ENCODE assay signal across 10 cellular contexts in genomic region chr20:4225778-4226177, GRCh38. TPM values are rescaled to one million over a fixed set of nuclear protein-coding genes. Genes with fewer than 3 reads are reported as not detected.
DNase-seq lines count a peak whose midpoint lies in the region; ATAC-seq and TF ChIP-seq lines count a peak whose summit lies in the region.
"Had no signal": no experiment of that assay in that cellular context is flagged by ENCODE, and none has a peak within 500 bp of the region (broad histone marks: within the 10 kb centered on the region; RNA-seq: fewer than 3 reads in every experiment).

No MANE protein-coding gene starts in this region.

- 1 to 4% methylated on average over 5 of the region's 5 CpGs for WGBS in GM23248 (ENCODE audit: low coverage in 1 of 2, low lambda C conversion rate in 2 of 2, missing lambda C conversion rate in 2 of 2), 2 experiments
- 23% methylated on average over 5 of the region's 5 CpGs for WGBS in esophagus muscularis mucosa

- in situ Hi-C loops in GM23248 (cut with MboI) = no loop called here

- no peak for ATAC-seq in GM21737 (IDR thresholded peaks at IDR 0.05; ENCODE audit: unreplicated experiment)

- TF ChIP-seq POLR2A in esophagus muscularis mucosa (IDR thresholded peaks at IDR 0.05; ENCODE audit: low read depth) = no peak

- H3K9me2 ChIP-seq in GM23248 (ENCODE audit: insufficient read depth) = no peaks in the 10 kb centered on the region

- no peak overlapping the region for H3K4me3 ChIP-seq in GM23248
- no peak overlapping the region for H3K4me3 ChIP-seq in skeletal muscle satellite cell (ENCODE audit: low read length)
- H3K4me3 ChIP-seq in esophagus muscularis mucosa = no peak overlapping the region
- H3K4me3 ChIP-seq: colonic mucosa had no signal

- TF ChIP-seq EP300 in esophagus muscularis mucosa (IDR thresholded peaks at IDR 0.05) = no peak

- DNase-seq in GM23248 (peak; percentile 97), SW 1271 (lab: John Stamatoyannopoulos, UW) (peak; percentile 25 to 74), foreskin melanocyte (peak; percentile 65), esophagus muscularis mucosa (ENCODE audit: extremely low spot score) (no peak), iPS-NIHi7 (ENCODE audit: extremely low spot score) (no peak)
- no peak for DNase-seq in stimulated activated CD4-positive, alpha-beta T cell treated with anti-CD3 and anti-CD28 coated beads, Interleukin-12 subunit alpha, Interleukin-12 subunit beta, amount 100 ng/mL, for 4 hours
- DNase-seq: colonic mucosa, NCI-H146 had no signal

- peak overlapping the region; percentile 54 for H3K4me2 ChIP-seq in GM23248 (ENCODE audit: unreplicated experiment)
- H3K4me2 ChIP-seq in skeletal muscle satellite cell (ENCODE audit: low read length) = peak overlapping the region; percentile 41

- no peaks in the 10 kb centered on the region for H3K9me3 ChIP-seq in GM23248 (ENCODE audit: low read depth)
- no peaks in the 10 kb centered on the region for H3K9me3 ChIP-seq in skeletal muscle satellite cell (replicated peaks; ENCODE audit: low read length)
- no peaks in the 10 kb centered on the region for H3K9me3 ChIP-seq in esophagus muscularis mucosa
- H3K9me3 ChIP-seq: colonic mucosa had no signal

- TF ChIP-seq CTCF in esophagus muscularis mucosa (IDR thresholded peaks at IDR 0.05) = no peak

- no peak overlapping the region for H2AFZ ChIP-seq in GM23248

- no peaks in the 10 kb centered on the region for H3K79me2 ChIP-seq in GM23248 (ENCODE audit: insufficient read depth)

- H3F3A ChIP-seq in GM23248 (ENCODE audit: insufficient read depth) = peaks cover 21% of the 10 kb centered on the region

- H3K27ac ChIP-seq in GM23248 (peak overlapping the region; percentile 75), esophagus muscularis mucosa (replicated peaks in 1 of 4) (no peak overlapping the region)
- H3K27ac ChIP-seq: colonic mucosa had no signal

- no peak overlapping the region for H3K9ac ChIP-seq in GM23248
- peak overlapping the region; percentile 41 for H3K9ac ChIP-seq in skeletal muscle satellite cell (ENCODE audit: low read depth, low read length)

- H4K20me1 ChIP-seq in GM23248 (ENCODE audit: insufficient read depth) = no peaks in the 10 kb centered on the region

- H3K27me3 ChIP-seq in GM23248 (replicated peaks; ENCODE audit: insufficient read depth) (no peaks in the 10 kb centered on the region), skeletal muscle satellite cell (ENCODE audit: control insufficient read depth, insufficient read depth, low read length) (peaks cover 38% of the 10 kb centered on the region), esophagus muscularis mucosa (peaks cover 0 to 30% (median 14%) of the 10 kb centered on the region in 4 donors)

- intact Hi-C loops in esophagus muscularis mucosa (cut with DNase I) = no loop called here

- H3K4me1 ChIP-seq in GM23248 (ENCODE audit: insufficient read depth) (peaks cover 42% of the 10 kb centered on the region), skeletal muscle satellite cell (ENCODE audit: control insufficient read depth, insufficient read depth, low read length) (peaks cover 32% of the 10 kb centered on the region), esophagus muscularis mucosa (peaks cover 11 to 28% (median 21%) of the 10 kb centered on the region in 4 donors)
- H3K4me1 ChIP-seq: colonic mucosa had no signal

- no peaks in the 10 kb centered on the region for H3K36me3 ChIP-seq in GM23248 (ENCODE audit: low read depth)
- no peaks in the 10 kb centered on the region for H3K36me3 ChIP-seq in skeletal muscle satellite cell (ENCODE audit: insufficient read depth, low read length)
- no peaks in the 10 kb centered on the region for H3K36me3 ChIP-seq in esophagus muscularis mucosa
- H3K36me3 ChIP-seq: colonic mucosa had no signal

RNA-seq across cellular contexts. Expression of gene ADRA1D, which starts 23.3 kb away (rescaled TPM):
- 0.76 and 0.89 TPM in 2 replicates for total RNA-seq in GM23248 (2014; rRNA removed; shearing (Covaris generic))
- 0.22 and 0.28 TPM in 2 replicates for polyA plus RNA-seq in GM23248 (2016; fragmentation: Nextera tagmentation; extraction: Ambion mirVana)
- total RNA-seq in skeletal muscle satellite cell (2012; rRNA removed) = not detected in 2 replicates
- total RNA-seq in esophagus muscularis mucosa = under 1 TPM in 3 of 4 donors, not detected in 1; 0.17 to 0.39 (median 0.23) TPM

Comparison
In these comparisons a context has a peak if more than half of its experiments do, and no peak if none do; other contexts are left out.
1. DNase-seq: peak in GM23248 (single experiment), SW 1271 (2 of 2) and foreskin melanocyte (single experiment); none in stimulated activated CD4-positive, alpha-beta T cell treated with anti-CD3 and anti-CD28 coated beads, Interleukin-12 subunit alpha, Interleukin-12 subunit beta, amount 100 ng/mL, for 4 hours (single experiment), esophagus muscularis mucosa (single experiment) and iPS-NIHi7 (single experiment).